ENCODE assay signal across 1 cellular context in the genomic region with DNA sequence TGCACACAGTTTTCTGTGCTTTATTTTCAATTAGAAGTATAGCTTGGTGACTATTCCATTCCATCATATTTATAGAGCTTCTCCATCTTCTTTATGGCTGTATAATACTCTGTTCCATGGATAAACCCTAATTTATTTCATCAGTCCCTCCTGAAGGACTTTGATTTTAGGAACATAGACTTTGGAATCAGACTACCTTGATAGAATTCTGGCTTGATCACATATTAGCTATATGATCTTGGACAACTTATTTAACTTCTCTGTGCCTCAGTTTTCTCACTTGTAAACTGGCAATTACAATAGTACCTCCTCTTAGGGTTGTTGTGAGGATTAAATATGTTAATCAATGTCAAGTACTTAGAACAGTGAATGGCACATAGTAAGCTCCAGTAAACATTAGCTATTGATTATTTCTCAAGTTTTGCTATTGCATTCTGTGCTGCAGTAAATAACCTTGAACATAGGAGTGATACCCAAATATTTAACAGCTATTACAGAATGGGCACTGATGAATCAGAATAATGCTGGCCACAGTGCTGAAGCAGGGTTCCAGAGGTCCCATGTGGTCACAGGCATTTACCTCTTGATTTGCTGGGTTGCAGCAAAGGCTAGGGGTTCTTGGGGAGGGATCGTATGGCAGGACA.
A peak's percentile ranks its signal among the peaks of the same experiment; 100 is the strongest.
TF ChIP-seq lines count a peak whose summit lies in the region.

No MANE protein-coding gene starts in this region.

TF ChIP-seq in SK-N-SH, 30 proteins besides CTCF, POLR2A, EP300 and RAD21 (continued from another document):
- TF ChIP-seq, protein P1, sequence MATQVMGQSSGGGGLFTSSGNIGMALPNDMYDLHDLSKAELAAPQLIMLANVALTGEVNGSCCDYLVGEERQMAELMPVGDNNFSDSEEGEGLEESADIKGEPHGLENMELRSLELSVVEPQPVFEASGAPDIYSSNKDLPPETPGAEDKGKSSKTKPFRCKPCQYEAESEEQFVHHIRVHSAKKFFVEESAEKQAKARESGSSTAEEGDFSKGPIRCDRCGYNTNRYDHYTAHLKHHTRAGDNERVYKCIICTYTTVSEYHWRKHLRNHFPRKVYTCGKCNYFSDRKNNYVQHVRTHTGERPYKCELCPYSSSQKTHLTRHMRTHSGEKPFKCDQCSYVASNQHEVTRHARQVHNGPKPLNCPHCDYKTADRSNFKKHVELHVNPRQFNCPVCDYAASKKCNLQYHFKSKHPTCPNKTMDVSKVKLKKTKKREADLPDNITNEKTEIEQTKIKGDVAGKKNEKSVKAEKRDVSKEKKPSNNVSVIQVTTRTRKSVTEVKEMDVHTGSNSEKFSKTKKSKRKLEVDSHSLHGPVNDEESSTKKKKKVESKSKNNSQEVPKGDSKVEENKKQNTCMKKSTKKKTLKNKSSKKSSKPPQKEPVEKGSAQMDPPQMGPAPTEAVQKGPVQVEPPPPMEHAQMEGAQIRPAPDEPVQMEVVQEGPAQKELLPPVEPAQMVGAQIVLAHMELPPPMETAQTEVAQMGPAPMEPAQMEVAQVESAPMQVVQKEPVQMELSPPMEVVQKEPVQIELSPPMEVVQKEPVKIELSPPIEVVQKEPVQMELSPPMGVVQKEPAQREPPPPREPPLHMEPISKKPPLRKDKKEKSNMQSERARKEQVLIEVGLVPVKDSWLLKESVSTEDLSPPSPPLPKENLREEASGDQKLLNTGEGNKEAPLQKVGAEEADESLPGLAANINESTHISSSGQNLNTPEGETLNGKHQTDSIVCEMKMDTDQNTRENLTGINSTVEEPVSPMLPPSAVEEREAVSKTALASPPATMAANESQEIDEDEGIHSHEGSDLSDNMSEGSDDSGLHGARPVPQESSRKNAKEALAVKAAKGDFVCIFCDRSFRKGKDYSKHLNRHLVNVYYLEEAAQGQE (IDR thresholded peaks at IDR 0.05; ENCODE audit: low read depth, low read length) = 0 out of 2 replicates have a peak, but pooled peaks have one; percentile 51
TF ChIP-seq in SK-N-SH: peak in this region for 1.
